Comparison of ENCODE assay signal across 18 cellular contexts in genomic region chr6:108027594-108027993, GRCh38. TPM values are rescaled to one million over a fixed set of nuclear protein-coding genes. Genes with fewer than 3 reads are reported as not detected.
A peak's percentile ranks its signal among the peaks of the same experiment; 100 is the strongest.
DNase-seq lines count a peak whose midpoint lies in the region; ATAC-seq and TF ChIP-seq lines count a peak whose summit lies in the region.
"Had no signal": no experiment of that assay in that cellular context is flagged by ENCODE, and none has a peak within 500 bp of the region (broad histone marks: within the 10 kb centered on the region; RNA-seq: fewer than 3 reads in every experiment).

No MANE protein-coding gene starts in this region.

- POLR2A ChIA-PET in RWPE1 (lab: Yijun Ruan, JAX; ENCODE audit: low non-redundant PET) = no interaction called here

- CTCF ChIA-PET in RWPE1 (lab: Yijun Ruan, JAX) = interaction anchor here (0.6 kb wide), 1 partner anchor 46 kb away, joined by 4 read pairs; no protein-coding TSS in a partner anchor

- no peaks in the 10 kb centered on the region for H3K27me3 Mint-ChIP-seq in activated naive CD8-positive, alpha-beta T cell treated with anti-CD3 and anti-CD28 coated beads, Interleukin-2, amount 50 U/mL, for 24 hours

- no peak overlapping the region for H3K4me3 Mint-ChIP-seq in activated naive CD8-positive, alpha-beta T cell treated with anti-CD3 and anti-CD28 coated beads, Interleukin-2, amount 50 U/mL, for 24 hours

- TF ChIP-seq CTCF in RWPE1 (conservative IDR thresholded peaks at IDR 0.05; ENCODE audit: low read depth) = no peak

- no peaks in the 10 kb centered on the region for H3K9me3 Mint-ChIP-seq in activated naive CD8-positive, alpha-beta T cell treated with anti-CD3 and anti-CD28 coated beads, Interleukin-2, amount 50 U/mL, for 24 hours

- ATAC-seq in GM19328 (IDR thresholded peaks at IDR 0.05; ENCODE audit: unreplicated experiment) = no peak
- ATAC-seq in HG03025 (IDR thresholded peaks at IDR 0.05; ENCODE audit: low FRiP score, unreplicated experiment) = no peak
- no peak for ATAC-seq in activated naive CD8-positive, alpha-beta T cell treated with anti-CD3 and anti-CD28 coated beads, Interleukin-2, amount 50 U/mL, for 24 hours
- ATAC-seq: stimulated activated naive CD8-positive, alpha-beta T cell treated with anti-CD3 and anti-CD28 coated beads, Interleukin-15, Interleukin-2, amounts not matched to agents 100 U/mL and 50 U/mL, for 24 hours had no signal

- H3K36me3 Mint-ChIP-seq in activated naive CD8-positive, alpha-beta T cell treated with anti-CD3 and anti-CD28 coated beads, Interleukin-2, amount 50 U/mL, for 24 hours (ENCODE audit: low read depth) = no peaks in the 10 kb centered on the region

- no peak overlapping the region for H3K27ac Mint-ChIP-seq in activated naive CD8-positive, alpha-beta T cell treated with anti-CD3 and anti-CD28 coated beads, Interleukin-2, amount 50 U/mL, for 24 hours

- no peak overlapping the region for H3K27ac ChIP-seq in RWPE1
- H3K27ac ChIP-seq: BLaER1, hepatocyte, VCaP had no signal

- no peaks in the 10 kb centered on the region for H3K4me1 Mint-ChIP-seq in activated naive CD8-positive, alpha-beta T cell treated with anti-CD3 and anti-CD28 coated beads, Interleukin-2, amount 50 U/mL, for 24 hours

- DNase-seq in DMS 273 treated with DMSO at 0.1 percent for 48 hours (lab: John Stamatoyannopoulos, UW) = peak; percentile 41
- peak; percentile 7 for DNase-seq in LHCN-M2 (ENCODE audit: low read depth)
- peak; percentile 10 for DNase-seq in RWPE1 (ENCODE audit: low spot score)
- peak; percentile 23 for DNase-seq in iris pigment epithelial cell (ENCODE audit: low read depth)
- DNase-seq in activated gamma-delta T cell (lab: John Stamatoyannopoulos, UW) = no peak
- no peak for DNase-seq in activated naive CD8-positive, alpha-beta T cell treated with anti-CD3 and anti-CD28 coated beads, Interleukin-2, amount 50 U/mL, for 24 hours
- DNase-seq: aorta; GOT3; NCI-H510A; posterior cingulate gyrus; SHP77 treated with DMSO at 0.1 percent for 48 hours; stimulated activated CD4-positive, alpha-beta T cell treated with anti-CD3 and anti-CD28 coated beads, Interleukin-2, amount 100 ng/mL, for 24 hours; stimulated activated naive CD8-positive, alpha-beta T cell treated with anti-CD3 and anti-CD28 coated beads, Interleukin-15, Interleukin-2, amounts not matched to agents 100 U/mL and 50 U/mL, for 24 hours had no signal

RNA-seq across cellular contexts. Expression of gene OSTM1, which starts 46.9 kb away (rescaled TPM):
- 57.8 and 121 TPM in 2 replicates for total RNA-seq in LHCN-M2 (2014; rRNA removed)
- 19.5 TPM for polyA plus RNA-seq in LHCN-M2 (2012)

Comparison
In these comparisons a context has a peak if more than half of its experiments do, and no peak if none do; other contexts are left out.
1. DNase-seq: peak in DMS 273 treated with DMSO at 0.1 percent for 48 hours (single experiment), LHCN-M2 (single experiment), RWPE1 (single experiment) and iris pigment epithelial cell (single experiment); none in activated gamma-delta T cell (single experiment) and activated naive CD8-positive, alpha-beta T cell treated with anti-CD3 and anti-CD28 coated beads, Interleukin-2, amount 50 U/mL, for 24 hours (single experiment).